14 cellular contexts compared by ENCODE assay signal in the genomic region with DNA sequence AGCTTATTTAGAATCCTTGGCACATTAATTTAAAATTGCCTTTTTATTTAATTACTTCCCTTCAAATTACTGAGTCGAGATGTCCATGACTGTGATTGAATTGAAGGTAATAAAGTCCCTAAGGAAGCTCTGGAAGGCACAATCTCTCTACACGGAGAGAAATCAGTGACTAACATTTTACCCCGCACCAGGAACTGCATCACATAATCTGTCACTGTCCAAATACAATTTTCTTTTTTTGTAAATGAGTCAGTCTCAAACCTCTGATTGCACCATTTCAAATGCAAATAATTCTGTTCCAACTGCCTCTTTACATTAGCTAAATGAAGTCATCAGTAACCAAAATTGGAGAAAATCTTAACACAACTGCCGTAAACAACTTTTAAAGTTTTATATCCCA.
"Had no signal": no experiment of that assay in that cellular context is flagged by ENCODE, and none has a peak within 500 bp of the region (broad histone marks: within the 10 kb centered on the region; RNA-seq: fewer than 3 reads in every experiment).

No MANE protein-coding gene starts in this region.

- H3K4me3 ChIP-seq: adrenal gland, gastrocnemius medialis, heart right ventricle, left lung, prostate gland, right lobe of liver had no signal

- H3K4me1 ChIP-seq: adrenal gland, gastrocnemius medialis, heart right ventricle, left lung, prostate gland, right lobe of liver had no signal

- H3K27ac ChIP-seq: adrenal gland, gastrocnemius medialis, heart right ventricle, left lung, prostate gland, right lobe of liver had no signal

- H3K9me3 ChIP-seq: adrenal gland, gastrocnemius medialis, heart right ventricle, left lung, prostate gland, right lobe of liver had no signal

- H3K27me3 ChIP-seq: adrenal gland, gastrocnemius medialis, heart right ventricle, left lung, right lobe of liver had no signal

- DNase-seq: activated CD4-positive, alpha-beta T cell treated with anti-CD3 and anti-CD28 coated beads, Interleukin-2, amount 10 ng/mL, durations not matched to agents 24 days and 14 days; activated CD8-positive, alpha-beta memory T cell treated with anti-CD3 and anti-CD28 coated beads for 24 hours; activated naive CD4-positive, alpha-beta T cell treated with anti-CD3 and anti-CD28 coated beads, Interleukin-2, amount 10 ng/mL, durations not matched to agents 7 days and 5 days; adrenal gland; gastrocnemius medialis; heart right ventricle; islet precursor cell; left lung; occipital lobe; right lobe of liver; stimulated activated CD4-positive, alpha-beta T cell treated with anti-CD3 and anti-CD28 coated beads, Interleukin-2, amount 100 ng/mL, for 24 hours; stimulated activated naive CD4-positive, alpha-beta T cell; T-helper 1 cell had no signal

- H3K36me3 ChIP-seq: adrenal gland, gastrocnemius medialis, heart right ventricle, left lung, prostate gland, right lobe of liver had no signal

- ATAC-seq: gastrocnemius medialis, heart right ventricle, left lung, right lobe of liver had no signal
